In genomic region chr20:51388227-51388626, GRCh38 we compare ENCODE assay signal across 10 cellular contexts.
DNase-seq lines count a peak whose midpoint lies in the region; ATAC-seq, FAIRE-seq and TF ChIP-seq lines count a peak whose summit lies in the region.
"Had no signal": no experiment of that assay in that cellular context is flagged by ENCODE, and none has a peak within 500 bp of the region (broad histone marks: within the 10 kb centered on the region; RNA-seq: fewer than 3 reads in every experiment).

No MANE protein-coding gene starts in this region.

- peak overlapping the region in 1 of 2 experiments; percentile 27; a peak in 2 of 6 replicates for H3K27ac ChIP-seq in A549
- H3K27ac ChIP-seq in DOHH2 (ENCODE audit: low read depth, low read length): peak overlapping the region; percentile 91
- no peak overlapping the region for H3K27ac ChIP-seq in RWPE1
- peak overlapping the region; percentile 39 for H3K27ac ChIP-seq in epithelial cell of prostate
- H3K27ac ChIP-seq in HepG2 (ENCODE audit: extremely low read length, insufficient read depth, low read length): no peak overlapping the region
- H3K27ac ChIP-seq: cardiac muscle cell had no signal

- intact Hi-C loops in HepG2 (cut with micrococcal nuclease; ENCODE audit: unreplicated experiment): loop anchor here (10.0 kb wide), 1 partner anchor 67 kb away; no protein-coding TSS in a partner anchor

- H3K36me3 ChIP-seq in DOHH2 (ENCODE audit: control insufficient read depth, low read length) (peaks cover 41% of the 10 kb centered on the region), HepG2 (replicated peaks in 1 of 2; ENCODE audit: control insufficient read depth in 1 of 2, insufficient read depth in 2 of 2, low read length in 2 of 2) (peaks cover 1 to 15% of the 10 kb centered on the region in 2 experiments; a peak in 3 of 5 replicates)

- no peaks in the 10 kb centered on the region for H3K27me3 ChIP-seq in DOHH2 (ENCODE audit: control insufficient read depth, low read length)
- H3K27me3 ChIP-seq in HepG2 (ENCODE audit: control insufficient read depth in 1 of 2, insufficient read depth in 2 of 2, low read length in 2 of 2): no peaks in the 10 kb centered on the region
- H3K27me3 ChIP-seq: cardiac muscle cell had no signal

- H3K4me3 ChIP-seq in A549 (no peak overlapping the region), DOHH2 (ENCODE audit: low read length) (peak overlapping the region; percentile 49), HepG2 (replicated peaks in 1 of 3; ENCODE audit: insufficient read depth in 1 of 3, low read depth in 2 of 3, low read length in 3 of 3) (no peak overlapping the region)
- H3K4me3 ChIP-seq: cardiac muscle cell had no signal

- H3K79me2 ChIP-seq in DOHH2 (ENCODE audit: control insufficient read depth, low read length): no peaks in the 10 kb centered on the region
- H3K79me2 ChIP-seq in HepG2 (ENCODE audit: insufficient read depth, low read length): no peaks in the 10 kb centered on the region

- H4K20me1 ChIP-seq in DOHH2 (ENCODE audit: control insufficient read depth, insufficient read depth, low read depth, low read length): no peaks in the 10 kb centered on the region
- H4K20me1 ChIP-seq in HepG2 (ENCODE audit: insufficient read depth, low read length): no peaks in the 10 kb centered on the region

- H3K4me1 ChIP-seq in A549 (peaks cover 28% of the 10 kb centered on the region), DOHH2 (ENCODE audit: control insufficient read depth, low read length) (peaks cover 79% of the 10 kb centered on the region), HepG2 (ENCODE audit: insufficient read depth, low read length) (no peaks in the 10 kb centered on the region)

- TF ChIP-seq CTCF in A549 (IDR thresholded peaks at IDR 0.05): no peak
- no peak for TF ChIP-seq CTCF in DOHH2 (IDR thresholded peaks at IDR 0.05; ENCODE audit: low read depth, low read length, poor library complexity, severe bottlenecking)
- no peak for TF ChIP-seq CTCF in RWPE1 (conservative IDR thresholded peaks at IDR 0.05; ENCODE audit: low read depth)
- no peak for TF ChIP-seq CTCF in HepG2 (CRISPR knock-in tag; IDR thresholded peaks at IDR 0.05)

- FAIRE-seq in A549 (lab: Jason Lieb, UNC) (no peak), HepG2 (lab: Jason Lieb, UNC) (no peak)

- in situ Hi-C loops in HepG2 (cut with HindIII; ENCODE audit: extremely low pct_ligation_motif_present, low pct_unique_long_range_greater_than_20kb): no loop called here

- no peak for TF ChIP-seq POLR2A in A549 (IDR thresholded peaks at IDR 0.05; ENCODE audit: low read length)
- TF ChIP-seq POLR2A in HepG2 (IDR thresholded peaks at IDR 0.05; ENCODE audit: insufficient read depth in 1 of 2, low read depth in 2 of 2, low read length in 2 of 2): no peak

- no peak overlapping the region for H2AFZ ChIP-seq in HepG2 (ENCODE audit: low read length)

- H3K9me3 ChIP-seq in A549 (no peaks in the 10 kb centered on the region), DOHH2 (ENCODE audit: control insufficient read depth, insufficient read depth, low read length) (peaks cover 5% of the 10 kb centered on the region; the same call in 1 of the 2 replicates), HepG2 (ENCODE audit: low read length) (no peaks in the 10 kb centered on the region)

- BruUV-seq in HepG2 (replicated peaks; lab: Mats Ljungman, UMichigan): no TSS peak

- H3K4me2 ChIP-seq in A549: peak overlapping the region; percentile 29
- H3K4me2 ChIP-seq in DOHH2 (ENCODE audit: low read length): peak overlapping the region; percentile 75
- H3K4me2 ChIP-seq in HepG2 (ENCODE audit: low read depth, low read length): no peak overlapping the region

- TF ChIP-seq RAD21 in A549 (conservative IDR thresholded peaks at IDR 0.05 in 1 of 2, IDR thresholded peaks at IDR 0.05 in 1 of 2) (no peak), HepG2 (CRISPR knock-in tag; IDR thresholded peaks at IDR 0.05) (no peak)

- peaks cover 11% of the 10 kb centered on the region for H3F3A ChIP-seq in DOHH2 (ENCODE audit: control insufficient read depth, insufficient read depth)

- DNase-seq in A549 (ENCODE audit: low read depth in 1 of 2, low spot score in 1 of 2): peak in 1 of 2 experiments; percentile 29
- DNase-seq in RWPE1 (ENCODE audit: low spot score): peak; percentile 71
- peak; percentile 37 for DNase-seq in epithelial cell of prostate (ENCODE audit: low read depth, low spot score)
- DNase-seq in HepG2 (ENCODE audit: low spot score): no peak
- no peak for DNase-seq in activated effector memory CD4-positive, alpha-beta T cell treated with anti-CD3 and anti-CD28 coated beads, Interleukin-2, amount 50 U/mL, for 16 hours
- no peak for DNase-seq in T-helper 9 cell
- DNase-seq: retina had no signal

- H3K9ac ChIP-seq in HepG2 (ENCODE audit: insufficient read depth, low read depth, low read length): no peak overlapping the region

- no peak for TF ChIP-seq EP300 in A549 (IDR thresholded peaks at IDR 0.05)
- TF ChIP-seq EP300 in HepG2 (IDR thresholded peaks at IDR 0.05; ENCODE audit: low read depth in 2 of 2, low read length in 2 of 2): no peak
- TF ChIP-seq EP300 in HepG2 (CRISPR knock-in tag; IDR thresholded peaks at IDR 0.05; ENCODE audit: borderline replicate concordance): no peak

- CTCF ChIA-PET in A549 (lab: Yijun Ruan, JAX) (interaction anchor here (1.0 to 4.0 kb wide), 6 partner anchors 8 to 225 kb away, joined by 3 to 61 read pairs (median 8); no protein-coding TSS in a partner anchor), RWPE1 (lab: Yijun Ruan, JAX) (interaction anchor here (0.5 to 4.0 kb wide), 2 partner anchors 207 to 678 kb away, joined by 3 to 73 read pairs; no protein-coding TSS in a partner anchor), HepG2 (lab: Yijun Ruan, JAX; ENCODE audit: low intra/inter-chr PET ratio, low total read pairs) (no interaction called here)

- H3K9me2 ChIP-seq in DOHH2 (replicated peaks; ENCODE audit: control insufficient read depth, low read length): no peaks in the 10 kb centered on the region

- ATAC-seq in A549: no peak; a peak in 1 of 6 replicates
- ATAC-seq in GM21367 (IDR thresholded peaks at IDR 0.05; ENCODE audit: unreplicated experiment): no peak
- ATAC-seq in HepG2: no peak

- POLR2A ChIA-PET in A549 (lab: Yijun Ruan, JAX) (no interaction called here), RWPE1 (lab: Yijun Ruan, JAX; ENCODE audit: low non-redundant PET) (no interaction called here), HepG2 (lab: Yijun Ruan, JAX) (no interaction called here)

TF ChIP-seq in A549, 52 proteins besides CTCF, POLR2A, EP300 and RAD21 (continues in another document):
- TF ChIP-seq FOSL2 (IDR thresholded peaks at IDR 0.05) (no peak), FOSL2 (CRISPR knock-in tag; IDR thresholded peaks at IDR 0.05) (peak; percentile 34; the same call in 1 of the 2 replicates), ATOH8 (CRISPR knock-in tag; IDR thresholded peaks at IDR 0.05; ENCODE audit: low read depth) (no peak), CBX8 (IDR thresholded peaks at IDR 0.05) (no peak), FOSB (CRISPR knock-in tag; IDR thresholded peaks at IDR 0.05) (no peak), HES2 (IDR thresholded peaks at IDR 0.05) (no peak), JUN (IDR thresholded peaks at IDR 0.05) (no peak)

TF ChIP-seq in HepG2, 621 proteins besides CTCF, POLR2A, EP300 and RAD21:
- TF ChIP-seq ARNT2 (CRISPR knock-in tag; IDR thresholded peaks at IDR 0.05; ENCODE audit: low read depth) (no peak), HDAC1 (CRISPR knock-in tag; IDR thresholded peaks at IDR 0.05) (no peak), HNRNPK (IDR thresholded peaks at IDR 0.05; ENCODE audit: low read depth, low read length, poor library complexity, severe bottlenecking) (no peak), DMAP1 (CRISPR knock-in tag; IDR thresholded peaks at IDR 0.05) (no peak), TAF15 (IDR thresholded peaks at IDR 0.05; ENCODE audit: low read depth, low read length, poor library complexity, severe bottlenecking) (no peak), DZIP1 (CRISPR knock-in tag; IDR thresholded peaks at IDR 0.05) (no peak), ELF1 (CRISPR knock-in tag; IDR thresholded peaks at IDR 0.05) (no peak)
TF ChIP-seq in HepG2: peak in this region for 0.

Comparison
In these comparisons a context has a peak if more than half of its experiments do, and no peak if none do; other contexts are left out.
1. DNase-seq: peak in RWPE1 (single experiment) and epithelial cell of prostate (single experiment); none in HepG2 (single experiment), activated effector memory CD4-positive, alpha-beta T cell treated with anti-CD3 and anti-CD28 coated beads, Interleukin-2, amount 50 U/mL, for 16 hours (single experiment) and T-helper 9 cell (single experiment).
2. H3K27ac ChIP-seq: peak in DOHH2 (single experiment) and epithelial cell of prostate (single experiment); none in RWPE1 (single experiment) and HepG2 (single experiment).